15 cellular contexts compared by ENCODE assay signal in the genomic region with DNA sequence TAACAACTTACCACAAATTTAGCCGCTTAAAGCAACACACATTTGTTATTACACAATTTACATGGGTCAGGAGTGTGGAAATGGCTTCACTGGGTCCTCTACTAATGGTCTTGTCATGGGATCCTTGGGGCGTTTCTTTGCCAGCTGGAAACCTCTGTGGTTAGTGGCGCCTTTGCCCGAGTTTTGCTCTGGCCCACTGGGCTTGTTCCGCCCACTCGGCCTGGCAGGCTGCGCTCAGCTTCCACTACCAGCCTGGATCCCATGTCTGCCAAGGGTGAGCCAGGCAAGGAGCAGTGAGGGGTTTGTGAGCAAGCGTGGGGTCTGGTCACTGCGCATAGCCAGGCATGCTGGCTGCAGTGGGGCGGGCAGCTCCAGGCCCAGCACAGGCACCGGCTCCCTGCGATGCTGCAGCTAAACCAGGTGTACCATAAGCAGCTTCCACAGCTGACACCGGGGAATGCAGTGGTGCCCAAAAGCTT. TPM values are rescaled to one million over a fixed set of nuclear protein-coding genes. Genes with fewer than 3 reads are reported as not detected.
DNase-seq lines count a peak whose midpoint lies in the region; ATAC-seq and TF ChIP-seq lines count a peak whose summit lies in the region.
"Had no signal": no experiment of that assay in that cellular context is flagged by ENCODE, and none has a peak within 500 bp of the region (broad histone marks: within the 10 kb centered on the region; RNA-seq: fewer than 3 reads in every experiment).

No MANE protein-coding gene starts in this region.

- no peaks in the 10 kb centered on the region for H3K4me1 Mint-ChIP-seq in stimulated activated naive CD8-positive, alpha-beta T cell treated with anti-CD3 and anti-CD28 coated beads, Interleukin-15, amount 100 ng/mL, for 72 hours
- no peaks in the 10 kb centered on the region for H3K4me1 Mint-ChIP-seq in glutamatergic neuron (ENCODE audit: low read depth, unreplicated experiment)

- no peaks in the 10 kb centered on the region for H3K9me3 Mint-ChIP-seq in stimulated activated naive CD8-positive, alpha-beta T cell treated with anti-CD3 and anti-CD28 coated beads, Interleukin-15, amount 100 ng/mL, for 72 hours
- H3K9me3 Mint-ChIP-seq in glutamatergic neuron (ENCODE audit: unreplicated experiment) = peaks cover 4% of the 10 kb centered on the region

- no peak overlapping the region for H3K4me3 ChIP-seq in choroid plexus epithelial cell (ENCODE audit: low read depth, low read length)
- H3K4me3 ChIP-seq: Peyer's patch had no signal

- H3K4me3 Mint-ChIP-seq in stimulated activated naive CD8-positive, alpha-beta T cell treated with anti-CD3 and anti-CD28 coated beads, Interleukin-15, amount 100 ng/mL, for 72 hours = no peak overlapping the region
- H3K4me3 Mint-ChIP-seq in glutamatergic neuron (ENCODE audit: unreplicated experiment) = no peak overlapping the region
- H3K4me3 Mint-ChIP-seq: brain had no signal

- DNase-seq in stimulated activated naive CD8-positive, alpha-beta T cell treated with anti-CD3 and anti-CD28 coated beads, Interleukin-15, Interleukin-2, amounts not matched to agents 100 U/mL and 50 U/mL, for 24 hours = no peak
- DNase-seq in stimulated activated naive CD8-positive, alpha-beta T cell treated with anti-CD3 and anti-CD28 coated beads, Interleukin-15, amount 100 ng/mL, for 72 hours = no peak
- DNase-seq in choroid plexus epithelial cell (ENCODE audit: low read depth) = peak; percentile 72
- no peak for DNase-seq in omental fat pad (ENCODE audit: low spot score)
- DNase-seq in glutamatergic neuron = no peak
- DNase-seq in T-helper 9 cell = no peak
- no peak for DNase-seq in foreskin melanocyte
- DNase-seq: activated effector memory CD4-positive, alpha-beta T cell treated with anti-CD3 and anti-CD28 coated beads, Interleukin-2, amount 50 U/mL, for 16 hours; foreskin keratinocyte; NCI-H446; Peyer's patch; retina; stimulated activated CD4-positive, alpha-beta T cell treated with anti-CD3 and anti-CD28 coated beads, Interleukin-4, amount 100 ng/mL, for 4 hours had no signal

- peaks cover 15% of the 10 kb centered on the region for H3K27me3 Mint-ChIP-seq in stimulated activated naive CD8-positive, alpha-beta T cell treated with anti-CD3 and anti-CD28 coated beads, Interleukin-15, amount 100 ng/mL, for 72 hours
- H3K27me3 Mint-ChIP-seq in glutamatergic neuron (ENCODE audit: unreplicated experiment) = peaks cover 4% of the 10 kb centered on the region
- H3K27me3 Mint-ChIP-seq: brain had no signal

- ATAC-seq in stimulated activated naive CD8-positive, alpha-beta T cell treated with anti-CD3 and anti-CD28 coated beads, Interleukin-15, Interleukin-2, amounts not matched to agents 100 U/mL and 50 U/mL, for 24 hours = peak; percentile 12
- no peak for ATAC-seq in stimulated activated naive CD8-positive, alpha-beta T cell treated with anti-CD3 and anti-CD28 coated beads, Interleukin-15, amount 100 ng/mL, for 72 hours
- peak; percentile 66 for ATAC-seq in omental fat pad (ENCODE audit: low FRiP score)
- no peak for ATAC-seq in GM19467 (IDR thresholded peaks at IDR 0.05; ENCODE audit: unreplicated experiment)
- ATAC-seq: foreskin keratinocyte had no signal

- H3K36me3 Mint-ChIP-seq in glutamatergic neuron (ENCODE audit: unreplicated experiment) = no peaks in the 10 kb centered on the region
- H3K36me3 Mint-ChIP-seq: brain had no signal

- no peak for TF ChIP-seq CTCF in choroid plexus epithelial cell (conservative IDR thresholded peaks at IDR 0.05; ENCODE audit: low read depth, low read length)
- TF ChIP-seq CTCF in omental fat pad (IDR thresholded peaks at IDR 0.05) = no peak
- TF ChIP-seq CTCF in glutamatergic neuron (IDR thresholded peaks at IDR 0.05; ENCODE audit: partially characterized antibody, unreplicated experiment) = no peak

- no peak overlapping the region for H3K27ac Mint-ChIP-seq in stimulated activated naive CD8-positive, alpha-beta T cell treated with anti-CD3 and anti-CD28 coated beads, Interleukin-15, amount 100 ng/mL, for 72 hours
- H3K27ac Mint-ChIP-seq in glutamatergic neuron (ENCODE audit: unreplicated experiment) = no peak overlapping the region
- H3K27ac Mint-ChIP-seq: brain had no signal

RNA-seq across cellular contexts. Expression of a gene that starts 16.2 kb away (rescaled TPM):
- total RNA-seq in omental fat pad (10 to 100 TPM; 33.3 to 58.6 (median 44.6) TPM), glutamatergic neuron (ENCODE audit: unreplicated experiment) (30.6 TPM)

RNA-seq across cellular contexts. Expression of a gene that starts 28.6 kb away (rescaled TPM):
- total RNA-seq in omental fat pad (10 to 100 TPM; 21.5 to 41.3 (median 30.2) TPM), glutamatergic neuron (ENCODE audit: unreplicated experiment) (36.3 TPM)

Comparison
In these comparisons a context has a peak if more than half of its experiments do, and no peak if none do; other contexts are left out.
1. ATAC-seq: peak in stimulated activated naive CD8-positive, alpha-beta T cell treated with anti-CD3 and anti-CD28 coated beads, Interleukin-15, Interleukin-2, amounts not matched to agents 100 U/mL and 50 U/mL, for 24 hours (single experiment) and omental fat pad (single experiment); none in stimulated activated naive CD8-positive, alpha-beta T cell treated with anti-CD3 and anti-CD28 coated beads, Interleukin-15, amount 100 ng/mL, for 72 hours (single experiment) and GM19467 (single experiment).